ENCODE assay signal across 9 cellular contexts in the genomic region with DNA sequence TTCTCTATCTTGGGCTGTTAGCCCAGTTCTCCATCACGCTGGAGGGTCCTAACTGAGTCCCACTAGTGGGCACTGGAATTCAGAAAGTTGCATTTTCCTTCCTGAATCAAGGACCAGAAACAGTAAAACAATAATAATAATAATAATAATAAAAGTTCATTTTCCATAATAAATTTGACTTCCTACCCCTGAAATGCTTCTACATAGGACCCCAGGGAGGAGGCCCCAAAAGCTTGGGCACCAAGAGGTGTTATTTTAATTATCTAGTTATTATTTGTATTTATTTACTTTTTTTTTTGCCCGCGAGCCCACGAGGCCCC. TPM values are rescaled to one million over a fixed set of nuclear protein-coding genes. Genes with fewer than 3 reads are reported as not detected.
A peak's percentile ranks its signal among the peaks of the same experiment; 100 is the strongest.
DNase-seq lines count a peak whose midpoint lies in the region; ATAC-seq and TF ChIP-seq lines count a peak whose summit lies in the region.
"Had no signal": no experiment of that assay in that cellular context is flagged by ENCODE, and none has a peak within 500 bp of the region (broad histone marks: within the 10 kb centered on the region; RNA-seq: fewer than 3 reads in every experiment).

No MANE protein-coding gene starts in this region.

- 15% methylated on average over 4 of the region's 4 CpGs for WGBS in right lobe of liver (ENCODE audit: insufficient coverage, low coverage, low lambda C conversion rate, missing lambda C conversion rate)
- 22% methylated on average over 4 of the region's 4 CpGs for WGBS in thymus

- no peak for ATAC-seq in activated naive CD4-positive, alpha-beta T cell treated with anti-CD3 and anti-CD28 coated beads, Interleukin-2, amount 50 U/mL, for 72 hours
- no peak for ATAC-seq in right lobe of liver
- ATAC-seq in HG03039 (IDR thresholded peaks at IDR 0.05; ENCODE audit: unreplicated experiment) = no peak
- no peak for ATAC-seq in GM18873 (IDR thresholded peaks at IDR 0.05; ENCODE audit: low FRiP score, unreplicated experiment)

- H3K9me3 Mint-ChIP-seq in activated naive CD4-positive, alpha-beta T cell treated with anti-CD3 and anti-CD28 coated beads for 36 hours = no peaks in the 10 kb centered on the region
- no peaks in the 10 kb centered on the region for H3K9me3 Mint-ChIP-seq in activated naive CD4-positive, alpha-beta T cell treated with anti-CD3 and anti-CD28 coated beads, Interleukin-2, amount 50 U/mL, for 72 hours
- no peaks in the 10 kb centered on the region for H3K9me3 Mint-ChIP-seq in activated naive CD8-positive, alpha-beta T cell treated with anti-CD3 and anti-CD28 coated beads for 36 hours
- H3K9me3 Mint-ChIP-seq: T-helper 1 cell treated with Interleukin-12 subunit alpha and Interleukin-12 subunit beta and Interleukin-4 antibody, amounts not matched to agents 30 μg/mL and 1 μg/mL, for 36 hours had no signal

- H3K27me3 Mint-ChIP-seq in activated naive CD4-positive, alpha-beta T cell treated with anti-CD3 and anti-CD28 coated beads for 36 hours (ENCODE audit: low read depth) = no peaks in the 10 kb centered on the region
- no peaks in the 10 kb centered on the region for H3K27me3 Mint-ChIP-seq in activated naive CD8-positive, alpha-beta T cell treated with anti-CD3 and anti-CD28 coated beads for 36 hours

- no peaks in the 10 kb centered on the region for H3K36me3 Mint-ChIP-seq in activated naive CD4-positive, alpha-beta T cell treated with anti-CD3 and anti-CD28 coated beads for 36 hours (ENCODE audit: low read depth)
- no peaks in the 10 kb centered on the region for H3K36me3 Mint-ChIP-seq in activated naive CD4-positive, alpha-beta T cell treated with anti-CD3 and anti-CD28 coated beads, Interleukin-2, amount 50 U/mL, for 72 hours
- H3K36me3 Mint-ChIP-seq in activated naive CD8-positive, alpha-beta T cell treated with anti-CD3 and anti-CD28 coated beads for 36 hours = no peaks in the 10 kb centered on the region

- CTCF ChIA-PET in activated naive CD4-positive, alpha-beta T cell treated with anti-CD3 and anti-CD28 coated beads for 36 hours (lab: Charles Lee) = interaction anchor here (1.2 to 2.0 kb wide), 5 partner anchors 17 to 40 kb away, joined by 6 to 18 read pairs (median 7); no protein-coding TSS in a partner anchor

- H3K27me3 ChIP-seq in right lobe of liver (no peaks in the 10 kb centered on the region), thymus (ENCODE audit: control insufficient read depth, insufficient read depth) (no peaks in the 10 kb centered on the region)

- H3K4me1 ChIP-seq in right lobe of liver = peaks cover 0 to 44% (median 20%) of the 10 kb centered on the region in 4 donors
- peaks cover 16% of the 10 kb centered on the region for H3K4me1 ChIP-seq in thymus (ENCODE audit: control insufficient read depth, insufficient read depth, low read length)

- intact Hi-C loops in activated naive CD4-positive, alpha-beta T cell treated with anti-CD3 and anti-CD28 coated beads for 36 hours (cut with micrococcal nuclease) = loop anchor here (1.0 kb wide), 2 partner anchors 23 to 28 kb away; no protein-coding TSS in a partner anchor
- intact Hi-C loops in right lobe of liver (cut with DNase I) = no loop called here

- TF ChIP-seq POLR2A in right lobe of liver (IDR thresholded peaks at IDR 0.05) = no peak

- H3K27ac ChIP-seq in right lobe of liver = peak overlapping the region; percentile 91 to 98 (median 92)
- H3K27ac ChIP-seq in thymus (ENCODE audit: low read depth) = no peak overlapping the region

- H3K27ac Mint-ChIP-seq in activated naive CD4-positive, alpha-beta T cell treated with anti-CD3 and anti-CD28 coated beads for 36 hours = no peak overlapping the region
- no peak overlapping the region for H3K27ac Mint-ChIP-seq in activated naive CD4-positive, alpha-beta T cell treated with anti-CD3 and anti-CD28 coated beads, Interleukin-2, amount 50 U/mL, for 72 hours
- H3K27ac Mint-ChIP-seq in activated naive CD8-positive, alpha-beta T cell treated with anti-CD3 and anti-CD28 coated beads for 36 hours = no peak overlapping the region

- H3K36me3 ChIP-seq in right lobe of liver = no peaks in the 10 kb centered on the region
- no peaks in the 10 kb centered on the region for H3K36me3 ChIP-seq in thymus (ENCODE audit: control insufficient read depth, insufficient read depth)

- H3K4me3 ChIP-seq in right lobe of liver (peak overlapping the region; percentile 59 to 78 (median 66)), thymus (ENCODE audit: low read length) (peak overlapping the region; percentile 66)

- H3K4me3 Mint-ChIP-seq in activated naive CD4-positive, alpha-beta T cell treated with anti-CD3 and anti-CD28 coated beads for 36 hours = peak overlapping the region; percentile 73
- peak overlapping the region; percentile 77 for H3K4me3 Mint-ChIP-seq in activated naive CD8-positive, alpha-beta T cell treated with anti-CD3 and anti-CD28 coated beads for 36 hours

- H3K4me1 Mint-ChIP-seq in activated naive CD4-positive, alpha-beta T cell treated with anti-CD3 and anti-CD28 coated beads for 36 hours (ENCODE audit: low read depth) = peaks cover 31% of the 10 kb centered on the region
- H3K4me1 Mint-ChIP-seq in activated naive CD8-positive, alpha-beta T cell treated with anti-CD3 and anti-CD28 coated beads for 36 hours = peaks cover 23% of the 10 kb centered on the region

- DNase-seq in activated naive CD4-positive, alpha-beta T cell treated with anti-CD3 and anti-CD28 coated beads for 36 hours = no peak
- DNase-seq in activated naive CD4-positive, alpha-beta T cell treated with anti-CD3 and anti-CD28 coated beads, Interleukin-2, amount 50 U/mL, for 72 hours (ENCODE audit: low spot score in 2 of 2) = no peak
- DNase-seq in activated naive CD8-positive, alpha-beta T cell treated with anti-CD3 and anti-CD28 coated beads for 36 hours = no peak
- DNase-seq in right lobe of liver = no peak
- no peak for DNase-seq in NCI-H510A (lab: John Stamatoyannopoulos, UW)

- TF ChIP-seq CTCF in right lobe of liver (IDR thresholded peaks at IDR 0.05) = no peak

- no peaks in the 10 kb centered on the region for H3K9me3 ChIP-seq in right lobe of liver
- H3K9me3 ChIP-seq in thymus (ENCODE audit: control insufficient read depth) = no peaks in the 10 kb centered on the region

RNA-seq across cellular contexts. Expression of a gene that starts 12.4 kb away (rescaled TPM):
- total RNA-seq in activated naive CD4-positive, alpha-beta T cell treated with anti-CD3 and anti-CD28 coated beads for 36 hours = under 1 TPM; 0.20 to 0.67 TPM
- total RNA-seq in activated naive CD4-positive, alpha-beta T cell treated with anti-CD3 and anti-CD28 coated beads, Interleukin-2, amount 50 U/mL, for 72 hours = 1 to 10 TPM; 1.1 to 2.8 TPM
- total RNA-seq in activated naive CD8-positive, alpha-beta T cell treated with anti-CD3 and anti-CD28 coated beads for 36 hours = 1 to 10 TPM; 2.7 to 3.7 TPM
- total RNA-seq in right lobe of liver = 1 to 10 TPM; 2.1 to 9.5 (median 6.0) TPM
- 28.9 TPM for polyA plus RNA-seq in thymus

RNA-seq across cellular contexts. Expression of a gene that starts 21.0 kb away (rescaled TPM):
- 1 to 10 TPM; 2.1 to 3.1 TPM for total RNA-seq in activated naive CD4-positive, alpha-beta T cell treated with anti-CD3 and anti-CD28 coated beads for 36 hours
- 1 to 10 TPM; 2.0 to 3.1 TPM for total RNA-seq in activated naive CD4-positive, alpha-beta T cell treated with anti-CD3 and anti-CD28 coated beads, Interleukin-2, amount 50 U/mL, for 72 hours
- total RNA-seq in activated naive CD8-positive, alpha-beta T cell treated with anti-CD3 and anti-CD28 coated beads for 36 hours = 1 to 10 TPM; 1.1 to 1.5 TPM
- total RNA-seq in right lobe of liver = 100 to 1,000 TPM in 3 of 6 experiments, 10 to 100 TPM in 3; 83.8 to 235 (median 103) TPM
- 33.3 TPM for polyA plus RNA-seq in thymus

RNA-seq across cellular contexts. Expression of a gene that starts 21.1 kb away (rescaled TPM):
- 10 to 100 TPM; 38.1 to 41.3 TPM for total RNA-seq in activated naive CD4-positive, alpha-beta T cell treated with anti-CD3 and anti-CD28 coated beads for 36 hours
- total RNA-seq in activated naive CD4-positive, alpha-beta T cell treated with anti-CD3 and anti-CD28 coated beads, Interleukin-2, amount 50 U/mL, for 72 hours = 10 to 100 TPM; 49.3 to 62.6 TPM
- total RNA-seq in activated naive CD8-positive, alpha-beta T cell treated with anti-CD3 and anti-CD28 coated beads for 36 hours = 10 to 100 TPM; 44.8 to 49.1 TPM
- total RNA-seq in right lobe of liver = 100 to 1,000 TPM in 4 of 6 experiments, 10 to 100 TPM in 2; 70.6 to 199 (median 117) TPM
- 61.6 TPM for polyA plus RNA-seq in thymus

RNA-seq across cellular contexts. Expression of a gene that starts 52.5 kb away (rescaled TPM):
- not detected for total RNA-seq in activated naive CD4-positive, alpha-beta T cell treated with anti-CD3 and anti-CD28 coated beads for 36 hours
- total RNA-seq in activated naive CD4-positive, alpha-beta T cell treated with anti-CD3 and anti-CD28 coated beads, Interleukin-2, amount 50 U/mL, for 72 hours = not detected
- total RNA-seq in activated naive CD8-positive, alpha-beta T cell treated with anti-CD3 and anti-CD28 coated beads for 36 hours = under 1 TPM; 0.10 to 0.52 TPM
- 1 to 10 TPM; 2.3 to 5.5 (median 3.3) TPM for total RNA-seq in right lobe of liver
- polyA plus RNA-seq in thymus = 7.5 TPM

Comparison
In these comparisons a context has a peak if more than half of its experiments do, and no peak if none do; other contexts are left out.
1. RNA of a gene that starts 21.0 kb away (total RNA-seq): 83.8 to 235 TPM in right lobe of liver; 2.0 to 3.1 TPM in activated naive CD4-positive, alpha-beta T cell treated with anti-CD3 and anti-CD28 coated beads, Interleukin-2, amount 50 U/mL, for 72 hours, 2.1 to 3.1 TPM in activated naive CD4-positive, alpha-beta T cell treated with anti-CD3 and anti-CD28 coated beads for 36 hours and 1.1 to 1.5 TPM in activated naive CD8-positive, alpha-beta T cell treated with anti-CD3 and anti-CD28 coated beads for 36 hours; every median in the first group is over 10 times any median in the second.